ENCODE assay signal across 25 cellular contexts in the genomic region with DNA sequence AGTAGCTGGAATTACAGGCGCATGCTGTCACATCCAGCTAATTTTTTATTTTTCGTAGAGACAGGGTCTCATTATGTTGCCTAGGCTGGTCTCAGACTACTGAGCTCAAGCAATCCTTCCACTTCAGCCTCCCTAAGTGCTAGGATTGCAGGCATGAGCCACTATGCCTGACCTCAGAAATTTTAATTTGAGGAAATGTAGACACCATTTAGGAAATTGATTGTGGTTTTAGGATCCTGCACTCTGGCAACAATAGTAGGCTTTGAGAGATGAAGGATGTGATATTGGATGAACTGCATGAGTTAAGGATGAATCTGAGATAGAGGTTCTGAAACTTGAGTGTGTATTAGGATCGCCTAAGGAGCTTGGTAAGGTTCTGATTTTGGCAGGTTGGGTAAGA.
"Had no signal": no experiment of that assay in that cellular context is flagged by ENCODE, and none has a peak within 500 bp of the region (broad histone marks: within the 10 kb centered on the region; RNA-seq: fewer than 3 reads in every experiment).

No MANE protein-coding gene starts in this region.

- H3K4me3 ChIP-seq: colonic mucosa, dorsolateral prefrontal cortex, hepatocyte, left lung, right lobe of liver, thoracic aorta, upper lobe of left lung had no signal

- ATAC-seq: effector memory CD8-positive, alpha-beta T cell; esophagus mucosa; left lung; right lobe of liver had no signal

- H3K27me3 ChIP-seq: colonic mucosa, dorsolateral prefrontal cortex, hepatocyte, left lung, right lobe of liver, upper lobe of left lung had no signal

- DNase-seq: activated CD4-positive, alpha-beta T cell treated with anti-CD3 and anti-CD28 coated beads for 1 hour; activated CD4-positive, alpha-beta T cell treated with anti-CD3 and anti-CD28 coated beads, Interleukin-2, amount 50 U/mL, for 4 hours; activated CD8-positive, alpha-beta memory T cell treated with anti-CD3 and anti-CD28 coated beads for 24 hours; activated CD8-positive, alpha-beta memory T cell treated with anti-CD3 and anti-CD28 coated beads, Interleukin-2, amount 50 U/mL, for 4 hours; activated naive CD4-positive, alpha-beta T cell; activated naive CD8-positive, alpha-beta T cell treated with anti-CD3 and anti-CD28 coated beads for 36 hours; activated T-cell treated with anti-CD3 and anti-CD28 coated beads, Interleukin-2, amount 50 U/mL, for 24 hours; colonic mucosa; dorsolateral prefrontal cortex; effector memory CD8-positive, alpha-beta T cell; glutamatergic neuron; immature natural killer cell; left lung; nucleus accumbens; right lobe of liver; small intestine; stimulated activated naive CD4-positive, alpha-beta T cell treated with Interleukin-2 at 50 U/mL for 16 hours; T-helper 9 cell; upper lobe of left lung had no signal

- H3K4me1 ChIP-seq: colonic mucosa, right lobe of liver had no signal

- H3K36me3 ChIP-seq: colonic mucosa, left lung, right lobe of liver, thoracic aorta, upper lobe of left lung had no signal

- FAIRE-seq: bronchial epithelial cell, endothelial cell of umbilical vein, frontal cortex, small intestine had no signal

- H3K4me2 ChIP-seq: hepatocyte had no signal

- H3K27ac ChIP-seq: colonic mucosa, dorsolateral prefrontal cortex, left lung, right lobe of liver, thoracic aorta, upper lobe of left lung had no signal
